ENCODE assay signal across 8 cellular contexts in the genomic region with DNA sequence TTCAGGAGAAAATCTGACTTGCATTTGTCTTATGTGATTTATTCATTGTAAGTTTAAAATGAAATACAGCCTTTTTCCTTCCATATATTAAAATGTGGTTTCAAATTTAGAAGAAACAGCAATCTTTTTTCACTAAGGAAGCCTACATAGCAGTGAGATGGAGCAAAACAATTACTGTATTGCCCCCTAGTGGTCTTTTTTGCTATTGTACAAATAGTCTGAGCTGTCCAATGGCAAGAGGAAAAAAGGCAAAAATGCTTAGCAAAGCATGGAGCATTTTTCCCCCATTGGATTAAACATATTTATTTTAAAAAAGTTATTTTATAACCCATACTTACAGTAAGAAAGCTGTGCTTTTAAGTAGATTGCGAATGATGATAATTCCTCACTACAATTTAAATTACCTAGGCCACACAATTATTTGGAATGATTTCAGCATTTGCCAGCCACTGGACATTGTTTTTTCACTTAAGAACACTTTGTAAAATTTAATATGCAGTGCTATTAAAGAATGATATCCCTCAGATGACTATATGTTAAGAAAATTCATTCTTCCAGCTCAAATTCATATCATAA.
DNase-seq lines count a peak whose midpoint lies in the region; ATAC-seq and TF ChIP-seq lines count a peak whose summit lies in the region.

No MANE protein-coding gene starts in this region.

- no peaks in the 10 kb centered on the region for H3K36me3 ChIP-seq in Caco-2 (ENCODE audit: control insufficient read depth, insufficient read depth, low read length)
- H3K36me3 ChIP-seq in WERI-Rb-1 = no peaks in the 10 kb centered on the region

- CTCF ChIA-PET in Caco-2 (lab: Charles Lee) = interaction anchor here (0.6 to 1.2 kb wide), 11 partner anchors 11 to 325 kb away, joined by 3 to 14 read pairs (median 3); partner anchors contain the start of genes CPED1 and ING3

- peak in 1 of 2 experiments; percentile 66 for DNase-seq in Caco-2
- peak; percentile 69 to 75 for DNase-seq in NCI-H2081 (lab: John Stamatoyannopoulos, UW)
- no peak for DNase-seq in WERI-Rb-1
- peak; percentile 68 for DNase-seq in glomerular endothelial cell (ENCODE audit: extremely low read depth, low read depth, low spot score)
- no peak for DNase-seq in retinal pigment epithelial cell (ENCODE audit: low read depth)
- no peak for DNase-seq in stimulated activated CD4-positive, alpha-beta T cell treated with anti-CD3 and anti-CD28 coated beads, Interleukin-4, amount 100 ng/mL, for 4 hours

- H3K4me3 ChIP-seq in Caco-2 (ENCODE audit: low read depth, low read length) = no peak overlapping the region
- no peak overlapping the region for H3K4me3 ChIP-seq in WERI-Rb-1 (ENCODE audit: low read depth, low read length)
- H3K4me3 ChIP-seq in retinal pigment epithelial cell (ENCODE audit: low read length) = no peak overlapping the region

- H3K9me3 Mint-ChIP-seq in Caco-2 (ENCODE audit: unreplicated experiment) = no peaks in the 10 kb centered on the region

- H3K27me3 ChIP-seq in Caco-2 (replicated peaks; ENCODE audit: control insufficient read depth, insufficient read depth, low read length) (no peaks in the 10 kb centered on the region), WERI-Rb-1 (ENCODE audit: insufficient read depth, low read depth, severe bottlenecking) (no peaks in the 10 kb centered on the region)

- H3K4me3 Mint-ChIP-seq in Caco-2 (ENCODE audit: unreplicated experiment) = no peak overlapping the region

- H3K27me3 Mint-ChIP-seq in Caco-2 (ENCODE audit: insufficient read depth, unreplicated experiment) = peaks cover 10% of the 10 kb centered on the region

- BruUV-seq in Caco-2 (replicated peaks; lab: Mats Ljungman, UMichigan) = no TSS peak

- POLR2A ChIA-PET in Caco-2 (lab: Charles Lee) = no interaction called here

- TF ChIP-seq CTCF in Caco-2 (IDR thresholded peaks at IDR 0.05; ENCODE audit: insufficient read depth in 1 of 2, low read depth in 1 of 2, low read length in 1 of 2, severe bottlenecking in 1 of 2, unreplicated experiment in 1 of 2) = peak; percentile 69 to 76
- TF ChIP-seq CTCF in WERI-Rb-1 (IDR thresholded peaks at IDR 0.05; ENCODE audit: low read depth, low read length) = peak; percentile 47
- peak; percentile 72 for TF ChIP-seq CTCF in retinal pigment epithelial cell (conservative IDR thresholded peaks at IDR 0.05; ENCODE audit: low read depth, low read length)

- ATAC-seq in GM18907 (IDR thresholded peaks at IDR 0.05; ENCODE audit: unreplicated experiment) (peak; percentile 96), HG03060 (IDR thresholded peaks at IDR 0.05; ENCODE audit: low read depth, unreplicated experiment) (peak; percentile 61)

- no peak overlapping the region for H3K27ac ChIP-seq in WERI-Rb-1

- H3K4me1 ChIP-seq in Caco-2 = peaks cover 7% of the 10 kb centered on the region; the same call in 1 of the 2 replicates

- H3K4me1 Mint-ChIP-seq in Caco-2 (ENCODE audit: low read depth, unreplicated experiment) = peaks cover 7% of the 10 kb centered on the region

- no peaks in the 10 kb centered on the region for H3K9me3 ChIP-seq in Caco-2
- H3K9me3 ChIP-seq in WERI-Rb-1 (ENCODE audit: severe bottlenecking) = no peaks in the 10 kb centered on the region

- intact Hi-C loops in Caco-2 (cut with micrococcal nuclease; ENCODE audit: unreplicated experiment) = loop anchor here (1.0 to 2.0 kb wide), 5 partner anchors 27 to 316 kb away; no protein-coding TSS in a partner anchor

- H3K36me3 Mint-ChIP-seq in Caco-2 (ENCODE audit: insufficient read depth, unreplicated experiment) = no peaks in the 10 kb centered on the region

- H3K27ac Mint-ChIP-seq in Caco-2 (ENCODE audit: unreplicated experiment) = no peak overlapping the region

Comparison
In these comparisons a context has a peak if more than half of its experiments do, and no peak if none do; other contexts are left out.
1. DNase-seq: peak in NCI-H2081 (2 of 2) and glomerular endothelial cell (single experiment); none in WERI-Rb-1 (single experiment), retinal pigment epithelial cell (single experiment) and stimulated activated CD4-positive, alpha-beta T cell treated with anti-CD3 and anti-CD28 coated beads, Interleukin-4, amount 100 ng/mL, for 4 hours (0 of 2).
2. Peak in every context shown above with its lines, with median percentiles within 50 percentile points of each other: CTCF ChIP-seq.